Comparison of ENCODE assay signal across 28 cellular contexts in genomic region chr5:33375900-33376299, GRCh38.
"Had no signal": no experiment of that assay in that cellular context is flagged by ENCODE, and none has a peak within 500 bp of the region (broad histone marks: within the 10 kb centered on the region; RNA-seq: fewer than 3 reads in every experiment).

No MANE protein-coding gene starts in this region.

- H3K4me3 ChIP-seq: esophagus squamous epithelium, ovary, psoas muscle, right lobe of liver, stomach, thyroid gland had no signal

- ATAC-seq: effector memory CD8-positive, alpha-beta T cell; naive thymus-derived CD8-positive, alpha-beta T cell; psoas muscle; right lobe of liver; stimulated activated effector memory CD8-positive, alpha-beta T cell treated with anti-CD3 and anti-CD28 coated beads, Interleukin-12 subunit alpha, Interleukin-12 subunit beta, amount 100 ng/mL, for 72 hours had no signal

- H3K27me3 ChIP-seq: esophagus squamous epithelium, ovary, right lobe of liver, stomach, thyroid gland had no signal

- H3K36me3 ChIP-seq: esophagus squamous epithelium, ovary, right lobe of liver, stomach, thyroid gland had no signal

- H3K27ac ChIP-seq: esophagus squamous epithelium, ovary, psoas muscle, right lobe of liver, stomach, thyroid gland had no signal

- FAIRE-seq: endometrium had no signal

- H3K4me1 ChIP-seq: esophagus squamous epithelium, psoas muscle, right lobe of liver, stomach, thyroid gland had no signal

- DNase-seq: cortex of kidney; effector memory CD8-positive, alpha-beta T cell; erythroblast; esophagus squamous epithelium; foreskin melanocyte; glutamatergic neuron; hypothalamus; immature natural killer cell; islet precursor cell; kidney glomerular epithelial cell; mesendoderm; midbrain; naive thymus-derived CD8-positive, alpha-beta T cell; nephron progenitor cell; nucleus accumbens; ovary; posterior cingulate gyrus; psoas muscle; retina; right lobe of liver; stimulated activated CD4-positive, alpha-beta T cell treated with anti-CD3 and anti-CD28 coated beads, Interleukin-2, amount 100 ng/mL, for 24 hours; stimulated activated CD4-positive, alpha-beta T cell treated with anti-CD3 and anti-CD28 coated beads, Interleukin-4, amount 100 ng/mL, for 24 hours; stimulated activated naive CD4-positive, alpha-beta T cell treated with Interleukin-2 at 50 U/mL for 16 hours; stomach; thyroid gland; trophoblast cell had no signal

- H3K9me3 ChIP-seq: esophagus squamous epithelium, ovary, psoas muscle, right lobe of liver, stomach, thyroid gland had no signal
